Comparison of ENCODE assay signal across 19 cellular contexts in the genomic region with DNA sequence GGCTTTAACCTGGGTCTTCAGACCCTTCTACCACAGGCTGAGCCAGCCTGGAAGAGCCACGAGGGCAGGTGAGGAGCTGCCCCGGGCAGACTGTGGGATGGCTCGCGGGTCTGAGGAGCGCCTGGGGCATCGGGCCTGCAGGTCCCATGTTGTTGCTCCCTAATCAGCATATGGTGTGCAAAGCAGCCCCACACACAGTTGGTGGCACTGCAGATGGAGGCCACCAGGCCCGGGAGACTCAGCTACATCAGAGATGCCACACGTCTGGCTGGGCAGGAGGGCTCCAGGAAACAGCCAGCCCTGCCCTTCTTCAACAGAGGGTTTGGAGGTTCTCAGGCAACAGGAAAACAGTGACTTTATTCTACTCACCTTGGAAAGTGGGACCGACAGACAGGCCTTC.
"Had no signal": no experiment of that assay in that cellular context is flagged by ENCODE, and none has a peak within 500 bp of the region (broad histone marks: within the 10 kb centered on the region; RNA-seq: fewer than 3 reads in every experiment).

No MANE protein-coding gene starts in this region.

- H3K4me2 ChIP-seq: smooth muscle cell had no signal

- H3K4me1 ChIP-seq: foreskin keratinocyte had no signal

- ATAC-seq: activated CD8-positive, alpha-beta T cell treated with anti-CD3 and anti-CD28 coated beads for 36 hours; esophagus mucosa; foreskin keratinocyte; mucosa of descending colon; naive thymus-derived CD8-positive, alpha-beta T cell had no signal

- H3K4me3 ChIP-seq: ascending aorta, dorsolateral prefrontal cortex, mucosa of descending colon, right atrium auricular region, smooth muscle cell had no signal

- DNase-seq: activated B cell treated with CpG ODN at 0.5 μM for 24 hours; activated CD4-positive, alpha-beta T cell treated with anti-CD3 and anti-CD28 coated beads for 48 hours; activated CD8-positive, alpha-beta memory T cell treated with anti-CD3 and anti-CD28 coated beads, Interleukin-2, amount 50 U/mL, for 4 hours; activated CD8-positive, alpha-beta T cell treated with anti-CD3 and anti-CD28 coated beads for 36 hours; activated naive CD4-positive, alpha-beta T cell; activated T-cell treated with anti-CD3 and anti-CD28 coated beads, Interleukin-2, amount 50 U/mL, for 72 hours; dorsolateral prefrontal cortex; foreskin keratinocyte; mucosa of descending colon; naive thymus-derived CD8-positive, alpha-beta T cell; stimulated activated CD4-positive, alpha-beta T cell treated with anti-CD3 and anti-CD28 coated beads, Interleukin-4, amount 100 ng/mL, for 4 hours had no signal

- H3K9me3 ChIP-seq: ascending aorta, mucosa of descending colon, neutrophil, right atrium auricular region had no signal

- H3K36me3 ChIP-seq: ascending aorta, neutrophil, right atrium auricular region had no signal

- FAIRE-seq: bronchial epithelial cell, endometrium, urothelium cell line had no signal

- H3K27me3 ChIP-seq: ascending aorta, dorsolateral prefrontal cortex, foreskin keratinocyte, neutrophil, right atrium auricular region had no signal

- H3K27ac ChIP-seq: ascending aorta, foreskin keratinocyte, neutrophil, right atrium auricular region had no signal
